1 cellular context compared by ENCODE assay signal in the genomic region with DNA sequence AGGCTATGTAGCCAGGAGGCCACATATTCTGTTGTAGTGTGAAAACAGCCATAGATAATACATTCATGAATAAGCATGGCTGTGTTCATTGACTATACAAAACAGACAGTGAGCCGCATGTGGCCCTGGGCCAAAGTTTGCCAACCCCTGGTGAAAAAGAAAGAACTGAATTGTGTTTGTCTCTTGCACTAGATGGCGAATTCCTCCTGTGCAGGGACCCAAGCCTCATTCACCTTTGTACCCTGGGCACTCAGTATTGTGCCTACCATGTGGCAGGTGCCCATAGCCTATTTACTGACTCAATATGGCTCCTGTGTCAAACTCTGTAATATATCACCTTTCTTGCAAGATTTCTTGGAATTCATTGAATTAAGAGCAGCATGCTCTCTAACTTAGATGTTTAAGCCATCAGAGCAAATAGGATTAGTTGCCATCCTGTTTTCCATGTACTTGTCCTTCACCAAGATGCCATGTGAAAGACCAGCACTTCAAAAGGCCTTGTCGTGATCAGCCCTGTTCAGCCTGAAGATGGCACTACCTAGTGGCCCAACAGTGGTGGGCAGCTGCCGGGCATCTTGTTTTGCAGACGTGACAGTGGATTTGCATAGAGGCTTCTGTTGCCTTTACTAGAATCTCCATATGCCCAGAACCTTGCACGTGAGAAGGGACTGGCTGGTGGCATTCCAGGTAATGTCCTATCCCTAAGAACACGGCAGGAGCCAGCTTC.
TF ChIP-seq lines count a peak whose summit lies in the region.

No MANE protein-coding gene starts in this region.

TF ChIP-seq in HepG2, 621 proteins besides CTCF, POLR2A, EP300 and RAD21:
- TF ChIP-seq ZNF678 (CRISPR knock-in tag; IDR thresholded peaks at IDR 0.05), result no peak
- no peak for TF ChIP-seq CENPT (CRISPR knock-in tag; IDR thresholded peaks at IDR 0.05; ENCODE audit: low read depth)
- TF ChIP-seq, protein P1, sequence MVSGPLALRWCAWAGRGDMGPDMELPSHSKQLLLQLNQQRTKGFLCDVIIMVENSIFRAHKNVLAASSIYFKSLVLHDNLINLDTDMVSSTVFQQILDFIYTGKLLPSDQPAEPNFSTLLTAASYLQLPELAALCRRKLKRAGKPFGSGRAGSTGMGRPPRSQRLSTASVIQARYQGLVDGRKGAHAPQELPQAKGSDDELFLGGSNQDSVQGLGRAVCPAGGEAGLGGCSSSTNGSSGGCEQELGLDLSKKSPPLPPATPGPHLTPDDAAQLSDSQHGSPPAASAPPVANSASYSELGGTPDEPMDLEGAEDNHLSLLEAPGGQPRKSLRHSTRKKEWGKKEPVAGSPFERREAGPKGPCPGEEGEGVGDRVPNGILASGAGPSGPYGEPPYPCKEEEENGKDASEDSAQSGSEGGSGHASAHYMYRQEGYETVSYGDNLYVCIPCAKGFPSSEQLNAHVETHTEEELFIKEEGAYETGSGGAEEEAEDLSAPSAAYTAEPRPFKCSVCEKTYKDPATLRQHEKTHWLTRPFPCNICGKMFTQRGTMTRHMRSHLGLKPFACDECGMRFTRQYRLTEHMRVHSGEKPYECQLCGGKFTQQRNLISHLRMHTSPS (CRISPR knock-in tag; IDR thresholded peaks at IDR 0.05; ENCODE audit: low read depth), result peak; percentile 89
- no peak for TF ChIP-seq ZNF292 (CRISPR knock-in tag; IDR thresholded peaks at IDR 0.05; ENCODE audit: borderline replicate concordance, low read depth)
- TF ChIP-seq TAF15 (IDR thresholded peaks at IDR 0.05; ENCODE audit: low read depth, low read length, poor library complexity, severe bottlenecking), result no peak
- no peak for TF ChIP-seq ZNF326 (CRISPR knock-in tag; IDR thresholded peaks at IDR 0.05; ENCODE audit: borderline replicate concordance)
- no peak for TF ChIP-seq EEA1 (CRISPR knock-in tag; IDR thresholded peaks at IDR 0.05; ENCODE audit: borderline replicate concordance)
- TF ChIP-seq HNRNPL (IDR thresholded peaks at IDR 0.05; ENCODE audit: low read depth, low read length), result peak; percentile 80
- TF ChIP-seq HNF4A (CRISPR knock-in tag; IDR thresholded peaks at IDR 0.05), result peak; percentile 33; the same call in 1 of the 2 replicates
- TF ChIP-seq ZNF143 (CRISPR knock-in tag; IDR thresholded peaks at IDR 0.05), result no peak
- TF ChIP-seq ZBTB42 (CRISPR knock-in tag; IDR thresholded peaks at IDR 0.05), result no peak
- TF ChIP-seq ZNF205 (CRISPR knock-in tag; IDR thresholded peaks at IDR 0.05), result no peak
- no peak for TF ChIP-seq ZNF430 (CRISPR knock-in tag; IDR thresholded peaks at IDR 0.05)
- TF ChIP-seq SOX13 (IDR thresholded peaks at IDR 0.05), result no peak
- 0 out of 4 replicates have a peak, but pooled peaks of 1 of the 2 experiments have one; percentile 10 for TF ChIP-seq SOX13 (CRISPR knock-in tag; conservative IDR thresholded peaks at IDR 0.05 in 1 of 2, IDR thresholded peaks at IDR 0.05 in 1 of 2)
- TF ChIP-seq, protein P2, sequence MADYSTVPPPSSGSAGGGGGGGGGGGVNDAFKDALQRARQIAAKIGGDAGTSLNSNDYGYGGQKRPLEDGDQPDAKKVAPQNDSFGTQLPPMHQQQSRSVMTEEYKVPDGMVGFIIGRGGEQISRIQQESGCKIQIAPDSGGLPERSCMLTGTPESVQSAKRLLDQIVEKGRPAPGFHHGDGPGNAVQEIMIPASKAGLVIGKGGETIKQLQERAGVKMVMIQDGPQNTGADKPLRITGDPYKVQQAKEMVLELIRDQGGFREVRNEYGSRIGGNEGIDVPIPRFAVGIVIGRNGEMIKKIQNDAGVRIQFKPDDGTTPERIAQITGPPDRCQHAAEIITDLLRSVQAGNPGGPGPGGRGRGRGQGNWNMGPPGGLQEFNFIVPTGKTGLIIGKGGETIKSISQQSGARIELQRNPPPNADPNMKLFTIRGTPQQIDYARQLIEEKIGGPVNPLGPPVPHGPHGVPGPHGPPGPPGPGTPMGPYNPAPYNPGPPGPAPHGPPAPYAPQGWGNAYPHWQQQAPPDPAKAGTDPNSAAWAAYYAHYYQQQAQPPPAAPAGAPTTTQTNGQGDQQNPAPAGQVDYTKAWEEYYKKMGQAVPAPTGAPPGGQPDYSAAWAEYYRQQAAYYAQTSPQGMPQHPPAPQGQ (CRISPR knock-in tag; IDR thresholded peaks at IDR 0.05; ENCODE audit: borderline replicate concordance), result no peak
- TF ChIP-seq ZNF225 (CRISPR knock-in tag; IDR thresholded peaks at IDR 0.05), result no peak
- no peak for TF ChIP-seq MAF1 (CRISPR knock-in tag; IDR thresholded peaks at IDR 0.05; ENCODE audit: borderline replicate concordance)
- no peak for TF ChIP-seq ZKSCAN5 (CRISPR knock-in tag; IDR thresholded peaks at IDR 0.05)
- no peak for TF ChIP-seq RELA (CRISPR knock-in tag; IDR thresholded peaks at IDR 0.05)
